In the genomic region with DNA sequence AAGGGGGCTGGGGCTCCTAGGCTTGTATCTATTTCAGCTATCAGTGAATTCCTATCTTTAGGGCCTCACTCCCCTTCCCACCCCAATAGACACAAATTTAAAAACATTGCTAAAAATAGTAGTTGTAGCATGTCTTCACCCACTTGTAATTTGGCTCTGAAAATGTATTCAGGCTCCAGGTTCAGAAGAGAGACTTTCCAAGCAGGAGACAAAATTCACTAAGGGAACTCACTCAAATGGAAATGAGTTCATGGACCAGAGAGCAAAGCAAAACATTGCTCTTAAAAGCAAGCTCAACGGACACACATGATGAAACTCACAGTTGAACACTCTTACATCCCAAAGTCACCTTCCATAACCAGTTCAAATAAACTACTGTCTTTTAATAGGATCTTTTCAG, we compare ENCODE assay signal across 30 cellular contexts. TPM values are rescaled to one million over a fixed set of nuclear protein-coding genes. Genes with fewer than 3 reads are reported as not detected.
DNase-seq lines count a peak whose midpoint lies in the region; ATAC-seq, FAIRE-seq and TF ChIP-seq lines count a peak whose summit lies in the region.
"Had no signal": no experiment of that assay in that cellular context is flagged by ENCODE, and none has a peak within 500 bp of the region (broad histone marks: within the 10 kb centered on the region; RNA-seq: fewer than 3 reads in every experiment).

No MANE protein-coding gene starts in this region.

- TF ChIP-seq POLR2A in GM12891 (IDR thresholded peaks at IDR 0.05; ENCODE audit: low read depth, low read length) = no peak

- H3K4me3 Mint-ChIP-seq in activated T-cell treated with anti-CD3 and anti-CD28 coated beads, Interleukin-2, amount 50 U/mL, for 24 hours = no peak overlapping the region
- H3K4me3 Mint-ChIP-seq in dendritic cell treated with granulocyte-macrophage colony-stimulating factor and Interleukin-4, amounts not matched to agents 40 ng/mL and 50 ng/mL, for 4 days = no peak overlapping the region
- H3K4me3 Mint-ChIP-seq in nephron progenitor cell = peak overlapping the region; percentile 49
- H3K4me3 Mint-ChIP-seq: activated CD4-positive, alpha-beta T cell treated with anti-CD3 and anti-CD28 coated beads for 36 hours; activated naive CD4-positive, alpha-beta T cell treated with anti-CD3 and anti-CD28 coated beads for 36 hours; activated T-cell treated with anti-CD3 and anti-CD28 coated beads, Interleukin-2, amount 50 U/mL, for 4 hours; effector memory CD8-positive, alpha-beta T cell had no signal

- no peaks in the 10 kb centered on the region for H4K20me1 ChIP-seq in GM23248 (ENCODE audit: insufficient read depth)

- no peaks in the 10 kb centered on the region for H3K9me3 Mint-ChIP-seq in activated T-cell treated with anti-CD3 and anti-CD28 coated beads, Interleukin-2, amount 50 U/mL, for 24 hours
- H3K9me3 Mint-ChIP-seq in dendritic cell treated with granulocyte-macrophage colony-stimulating factor and Interleukin-4, amounts not matched to agents 40 ng/mL and 50 ng/mL, for 4 days = no peaks in the 10 kb centered on the region
- H3K9me3 Mint-ChIP-seq in nephron progenitor cell = no peaks in the 10 kb centered on the region
- H3K9me3 Mint-ChIP-seq: activated naive CD4-positive, alpha-beta T cell treated with anti-CD3 and anti-CD28 coated beads for 36 hours; activated T-cell treated with anti-CD3 and anti-CD28 coated beads, Interleukin-2, amount 50 U/mL, for 4 hours; effector memory CD8-positive, alpha-beta T cell had no signal

- H3K4me1 Mint-ChIP-seq in activated T-cell treated with anti-CD3 and anti-CD28 coated beads, Interleukin-2, amount 50 U/mL, for 24 hours (ENCODE audit: low read depth) = peaks cover 18% of the 10 kb centered on the region
- peaks cover 54% of the 10 kb centered on the region for H3K4me1 Mint-ChIP-seq in dendritic cell treated with granulocyte-macrophage colony-stimulating factor and Interleukin-4, amounts not matched to agents 40 ng/mL and 50 ng/mL, for 4 days (ENCODE audit: low read depth)
- H3K4me1 Mint-ChIP-seq in nephron progenitor cell = peaks cover 49% of the 10 kb centered on the region

- no peaks in the 10 kb centered on the region for H3K27me3 Mint-ChIP-seq in activated T-cell treated with anti-CD3 and anti-CD28 coated beads, Interleukin-2, amount 50 U/mL, for 24 hours
- H3K27me3 Mint-ChIP-seq in dendritic cell treated with granulocyte-macrophage colony-stimulating factor and Interleukin-4, amounts not matched to agents 40 ng/mL and 50 ng/mL, for 4 days = no peaks in the 10 kb centered on the region
- H3K27me3 Mint-ChIP-seq in nephron progenitor cell (ENCODE audit: low read depth, poor library complexity) = no peaks in the 10 kb centered on the region
- H3K27me3 Mint-ChIP-seq: activated CD4-positive, alpha-beta T cell treated with anti-CD3 and anti-CD28 coated beads for 36 hours; effector memory CD8-positive, alpha-beta T cell had no signal

- H3K9me3 ChIP-seq in GM23248 (ENCODE audit: low read depth) = no peaks in the 10 kb centered on the region
- H3K9me3 ChIP-seq: HAP-1, prostate gland, SK-N-SH, stomach, tibial nerve had no signal

- 58 to 87% methylated on average over 1 of the region's 1 CpG for WGBS in GM23248 (ENCODE audit: low coverage in 1 of 2, low lambda C conversion rate in 2 of 2, missing lambda C conversion rate in 2 of 2), 2 experiments

- no peaks in the 10 kb centered on the region for H3K27me3 ChIP-seq in GM23248 (replicated peaks; ENCODE audit: insufficient read depth)
- H3K27me3 ChIP-seq: stomach, tibial nerve had no signal

- no peak overlapping the region for H2AFZ ChIP-seq in GM23248

- peaks cover 6% of the 10 kb centered on the region for H3K36me3 ChIP-seq in GM23248 (ENCODE audit: low read depth)
- H3K36me3 ChIP-seq: prostate gland had no signal

- H3F3A ChIP-seq in GM23248 (ENCODE audit: insufficient read depth) = no peaks in the 10 kb centered on the region

- intact Hi-C loops in dendritic cell treated with granulocyte-macrophage colony-stimulating factor and Interleukin-4, amounts not matched to agents 40 ng/mL and 50 ng/mL, for 4 days (cut with micrococcal nuclease) = no loop called here

- ATAC-seq in GM21423 (IDR thresholded peaks at IDR 0.05; ENCODE audit: unreplicated experiment) = no peak
- ATAC-seq: activated CD4-positive, alpha-beta T cell treated with anti-CD3 and anti-CD28 coated beads for 36 hours; activated T-cell treated with anti-CD3 and anti-CD28 coated beads, Interleukin-2, amount 50 U/mL, for 4 hours; effector memory CD8-positive, alpha-beta T cell; esophagus mucosa; left lobe of liver had no signal

- H3K79me2 ChIP-seq in GM23248 (ENCODE audit: insufficient read depth) = no peaks in the 10 kb centered on the region

- H3K36me3 Mint-ChIP-seq in activated T-cell treated with anti-CD3 and anti-CD28 coated beads, Interleukin-2, amount 50 U/mL, for 24 hours (ENCODE audit: low read depth) = peaks cover 76% of the 10 kb centered on the region
- H3K36me3 Mint-ChIP-seq in dendritic cell treated with granulocyte-macrophage colony-stimulating factor and Interleukin-4, amounts not matched to agents 40 ng/mL and 50 ng/mL, for 4 days (ENCODE audit: low read depth) = peaks cover 63% of the 10 kb centered on the region
- peaks cover 79% of the 10 kb centered on the region for H3K36me3 Mint-ChIP-seq in nephron progenitor cell (ENCODE audit: low read depth)

- H3K4me1 ChIP-seq in GM23248 (ENCODE audit: insufficient read depth) = no peaks in the 10 kb centered on the region
- H3K4me1 ChIP-seq: prostate gland, stomach, tibial nerve had no signal

- FAIRE-seq in GM12891 (lab: Jason Lieb, UNC) = peak; percentile 77
- FAIRE-seq: bronchial epithelial cell, HTR-8/SVneo had no signal

- no peak overlapping the region for H3K4me3 ChIP-seq in GM23248
- H3K4me3 ChIP-seq: coronary artery, HAP-1, prostate gland, stomach, tibial nerve had no signal

- in situ Hi-C loops in GM23248 (cut with MboI) = no loop called here

- no peak overlapping the region for H3K27ac ChIP-seq in GM23248
- H3K27ac ChIP-seq: coronary artery, prostate gland, stomach, tibial nerve had no signal

- no peak for DNase-seq in activated T-cell treated with anti-CD3 and anti-CD28 coated beads, Interleukin-2, amount 50 U/mL, for 24 hours
- no peak for DNase-seq in activated T-cell treated with anti-CD3 and anti-CD28 coated beads, Interleukin-2, amount 50 U/mL, for 1 hour
- DNase-seq in GM12891 (ENCODE audit: insufficient read length, low spot score) (no peak), nephron progenitor cell (no peak), GM23248 (no peak), AG08396 (ENCODE audit: low spot score) (no peak)
- DNase-seq: activated CD4-positive, alpha-beta T cell treated with anti-CD3 and anti-CD28 coated beads for 36 hours; activated naive CD4-positive, alpha-beta T cell treated with anti-CD3 and anti-CD28 coated beads for 36 hours; activated T-cell treated with anti-CD3 and anti-CD28 coated beads, Interleukin-2, amount 50 U/mL, for 4 hours; effector memory CD8-positive, alpha-beta T cell; foreskin fibroblast; hippocampal formation; KBM-7; mesendoderm; NCI-H146; NCI-H446 treated with DMSO at 0.1 percent for 48 hours; nucleus accumbens; SK-N-SH; stomach; T-helper 2 cell had no signal

- no peak overlapping the region for H3K4me2 ChIP-seq in GM23248 (ENCODE audit: unreplicated experiment)
- H3K4me2 ChIP-seq: SK-N-SH had no signal

- peak overlapping the region; percentile 35 for H3K27ac Mint-ChIP-seq in activated T-cell treated with anti-CD3 and anti-CD28 coated beads, Interleukin-2, amount 50 U/mL, for 24 hours
- H3K27ac Mint-ChIP-seq in dendritic cell treated with granulocyte-macrophage colony-stimulating factor and Interleukin-4, amounts not matched to agents 40 ng/mL and 50 ng/mL, for 4 days = peak overlapping the region; percentile 11
- peak overlapping the region; percentile 97 for H3K27ac Mint-ChIP-seq in nephron progenitor cell
- H3K27ac Mint-ChIP-seq: activated CD4-positive, alpha-beta T cell treated with anti-CD3 and anti-CD28 coated beads for 36 hours; activated naive CD4-positive, alpha-beta T cell treated with anti-CD3 and anti-CD28 coated beads for 36 hours had no signal

- TF ChIP-seq CTCF in nephron progenitor cell (IDR thresholded peaks at IDR 0.05) = no peak

- no peak overlapping the region for H3K9ac ChIP-seq in GM23248
- H3K9ac ChIP-seq: SK-N-SH had no signal

- no peaks in the 10 kb centered on the region for H3K9me2 ChIP-seq in GM23248 (ENCODE audit: insufficient read depth)
- H3K9me2 ChIP-seq: SK-N-SH had no signal

TF ChIP-seq in GM12891, 5 proteins besides CTCF, POLR2A, EP300 and RAD21:
- TF ChIP-seq PAX5 (IDR thresholded peaks at IDR 0.05; ENCODE audit: insufficient read depth, low read length, severe bottlenecking) = no peak
- TF ChIP-seq POU2F2 (IDR thresholded peaks at IDR 0.05; ENCODE audit: low read depth, low read length) = no peak
- TF ChIP-seq TAF1 (IDR thresholded peaks at IDR 0.05; ENCODE audit: low read depth, low read length) = no peak
- no peak for TF ChIP-seq SPI1 (IDR thresholded peaks at IDR 0.05; ENCODE audit: low read depth, low read length)
- TF ChIP-seq POLR2AphosphoS5 (IDR thresholded peaks at IDR 0.05; ENCODE audit: low read depth, low read length) = no peak
TF ChIP-seq in GM12891: peak in this region for 0.

RNA-seq across cellular contexts. Expression of a gene that starts 36.8 kb away (rescaled TPM):
- polyA plus RNA-seq in GM12891 (2012; ENCODE audit: low read depth, missing spikeins) = 42.5 TPM
- 13.4 and 16.9 TPM in 2 replicates for total RNA-seq in GM23248 (2014; rRNA removed; shearing (Covaris generic))
- 29.3 and 29.6 TPM in 2 replicates for polyA plus RNA-seq in GM23248 (2016; fragmentation: Nextera tagmentation; extraction: Ambion mirVana)

RNA-seq across cellular contexts. Expression of a gene that starts 52.8 kb away (rescaled TPM):
- 7.4 TPM for polyA plus RNA-seq in GM12891 (2012; ENCODE audit: low read depth, missing spikeins)
- 9.5 and 14.5 TPM in 2 replicates for total RNA-seq in GM23248 (2014; rRNA removed; shearing (Covaris generic))
- 9.4 and 9.9 TPM in 2 replicates for polyA plus RNA-seq in GM23248 (2016; fragmentation: Nextera tagmentation; extraction: Ambion mirVana)

Comparison
In these comparisons a context has a peak if more than half of its experiments do, and no peak if none do; other contexts are left out.
1. H3K27ac Mint-ChIP-seq: peak in every context shown above with its lines; median percentile 97 in nephron progenitor cell; 35 in activated T-cell treated with anti-CD3 and anti-CD28 coated beads, Interleukin-2, amount 50 U/mL, for 24 hours; 11 in dendritic cell treated with granulocyte-macrophage colony-stimulating factor and Interleukin-4, amounts not matched to agents 40 ng/mL and 50 ng/mL, for 4 days.